ENCODE assay signal across 16 cellular contexts in genomic region chr13:99403458-99403971, GRCh38.
DNase-seq lines count a peak whose midpoint lies in the region; ATAC-seq and TF ChIP-seq lines count a peak whose summit lies in the region.
"Had no signal": no experiment of that assay in that cellular context is flagged by ENCODE, and none has a peak within 500 bp of the region (broad histone marks: within the 10 kb centered on the region; RNA-seq: fewer than 3 reads in every experiment).

No MANE protein-coding gene starts in this region.

- no peaks in the 10 kb centered on the region for H3K4me1 ChIP-seq in stomach

- WGBS in stomach, 5 donors: 48 to 68% (median 54%) methylated on average over 5 of the region's 5 CpGs

- TF ChIP-seq CTCF in epithelial cell of esophagus (IDR thresholded peaks at IDR 0.05; ENCODE audit: insufficient read depth, low read depth, low read length, missing control alignments) (no peak), stomach (IDR thresholded peaks at IDR 0.05) (no peak)

- no peaks in the 10 kb centered on the region for H3K9me3 ChIP-seq in stomach
- H3K9me3 ChIP-seq: spleen had no signal

- no peaks in the 10 kb centered on the region for H3K36me3 ChIP-seq in stomach
- H3K36me3 ChIP-seq: spleen had no signal

- POLR2A ChIA-PET in T-cell (lab: Charles Lee): no interaction called here

- CTCF ChIA-PET in T-cell (lab: Charles Lee): no interaction called here

- peak overlapping the region in 1 of 3 donors; percentile 10 for H3K4me3 Mint-ChIP-seq in T-cell
- H3K4me3 Mint-ChIP-seq: brain, HFFc6, WTC11 had no signal

- DNase-seq in activated gamma-delta T cell (lab: John Stamatoyannopoulos, UW): peak; percentile 19
- DNase-seq in activated gamma-delta T cell treated with Interleukin-2 at 50 U/mL for 16 hours: no peak
- peak in 6 of 34 experiments; percentile 38 to 55 (median 47) for DNase-seq in T-cell
- peak; percentile 51 for DNase-seq in epithelial cell of esophagus (ENCODE audit: low read depth)
- DNase-seq in stimulated activated CD8-positive, alpha-beta memory T cell treated with anti-CD3 and anti-CD28 coated beads, Interleukin-4, amount 100 ng/mL, for 48 hours: peak; percentile 56
- no peak for DNase-seq in NCI-H82 treated with DMSO at 0.1 percent for 48 hours (lab: John Stamatoyannopoulos, UW; ENCODE audit: unreplicated experiment)
- no peak for DNase-seq in stomach
- DNase-seq in NCI-H226: no peak
- DNase-seq: DMS 273 treated with DMSO at 0.1 percent for 48 hours, HFFc6, IMR-90, NCI-H748 treated with DMSO at 0.1 percent for 48 hours, RPMI8226 had no signal

- peaks cover 43 to 55% (median 53%) of the 10 kb centered on the region in 3 donors for H3K4me1 Mint-ChIP-seq in T-cell
- H3K4me1 Mint-ChIP-seq: brain had no signal

- intact Hi-C loops in stomach (cut with DNase I; ENCODE audit: low total_unique reads): no loop called here

- H3K27ac Mint-ChIP-seq in T-cell: peak overlapping the region; percentile 68 to 71
- H3K27ac Mint-ChIP-seq: brain, HFFc6, WTC11 had no signal

- no peak for TF ChIP-seq POLR2A in stomach (IDR thresholded peaks at IDR 0.05)

- no peaks in the 10 kb centered on the region for H3K27me3 ChIP-seq in stomach
- H3K27me3 ChIP-seq: spleen had no signal

- no peak for TF ChIP-seq EP300 in stomach (IDR thresholded peaks at IDR 0.05)

- H3K27me3 Mint-ChIP-seq in T-cell: no peaks in the 10 kb centered on the region

- no peaks in the 10 kb centered on the region for H3K36me3 Mint-ChIP-seq in T-cell
- H3K36me3 Mint-ChIP-seq: brain, WTC11 had no signal

- H3K4me3 ChIP-seq in epithelial cell of esophagus (ENCODE audit: low read length): no peak overlapping the region
- H3K4me3 ChIP-seq in stomach: no peak overlapping the region
- H3K4me3 ChIP-seq: spleen had no signal

- no peak overlapping the region for H3K27ac ChIP-seq in stomach
- H3K27ac ChIP-seq: spleen had no signal

- H3K9me3 Mint-ChIP-seq in T-cell: no peaks in the 10 kb centered on the region

- peak; percentile 23 to 73 (median 32) for ATAC-seq in T-cell (replicated peaks in 1 of 4)

Comparison
In these comparisons a context has a peak if more than half of its experiments do, and no peak if none do; other contexts are left out.
1. DNase-seq: peak in activated gamma-delta T cell (single experiment), epithelial cell of esophagus (single experiment) and stimulated activated CD8-positive, alpha-beta memory T cell treated with anti-CD3 and anti-CD28 coated beads, Interleukin-4, amount 100 ng/mL, for 48 hours (single experiment); none in activated gamma-delta T cell treated with Interleukin-2 at 50 U/mL for 16 hours (single experiment), NCI-H82 treated with DMSO at 0.1 percent for 48 hours (single experiment), stomach (single experiment) and NCI-H226 (single experiment).